19 cellular contexts compared by ENCODE assay signal in genomic region chr15:100186960-100187359, GRCh38.
DNase-seq lines count a peak whose midpoint lies in the region; ATAC-seq and TF ChIP-seq lines count a peak whose summit lies in the region.
"Had no signal": no experiment of that assay in that cellular context is flagged by ENCODE, and none has a peak within 500 bp of the region (broad histone marks: within the 10 kb centered on the region; RNA-seq: fewer than 3 reads in every experiment).

No MANE protein-coding gene starts in this region.

- no peak overlapping the region for H3K56ac ChIP-seq in H9 (ENCODE audit: insufficient read length, low read depth, low read length)

- no peak overlapping the region for H3K14ac ChIP-seq in H9 (ENCODE audit: insufficient read depth, low read length)

- intact Hi-C loops in sigmoid colon (cut with DNase I) = no loop called here

- no peak for TF ChIP-seq EP300 in sigmoid colon (IDR thresholded peaks at IDR 0.05)

- no peaks in the 10 kb centered on the region for H3K36me3 ChIP-seq in sigmoid colon

- no peak overlapping the region for H2BK15ac ChIP-seq in H9 (ENCODE audit: low read depth, low read length)

- no peak overlapping the region for H4K8ac ChIP-seq in H9 (replicated peaks; ENCODE audit: insufficient read length, low read depth, low read length)

- no peaks in the 10 kb centered on the region for H3K27me3 ChIP-seq in H9 (ENCODE audit: insufficient read depth, low read length)
- H3K27me3 ChIP-seq in sigmoid colon = no peaks in the 10 kb centered on the region

- no peaks in the 10 kb centered on the region; a peak in 1 of 5 replicates for H3K9me3 Mint-ChIP-seq in H9
- H3K9me3 Mint-ChIP-seq in immature natural killer cell = peaks cover 0 to 2% (median 0%) of the 10 kb centered on the region in 6 donors
- H3K9me3 Mint-ChIP-seq: CD4-positive, alpha-beta T cell; IgD-negative memory B cell had no signal

- no peaks in the 10 kb centered on the region for H3K79me2 ChIP-seq in H9 (ENCODE audit: insufficient read depth, low read length)

- no peak overlapping the region for H3K27ac Mint-ChIP-seq in H9
- no peak overlapping the region for H3K27ac Mint-ChIP-seq in immature natural killer cell
- H3K27ac Mint-ChIP-seq: CD4-positive, alpha-beta T cell had no signal

- H3K9me3 ChIP-seq in H9 (ENCODE audit: control insufficient read depth, low read depth, low read length) (no peaks in the 10 kb centered on the region), sigmoid colon (no peaks in the 10 kb centered on the region)

- no peaks in the 10 kb centered on the region for H3K23me2 ChIP-seq in H9 (ENCODE audit: insufficient read length, low read depth, low read length, poor library complexity, severe bottlenecking)

- H3K27me3 Mint-ChIP-seq in H9 (ENCODE audit: low read depth) = peaks cover 10% of the 10 kb centered on the region
- H3K27me3 Mint-ChIP-seq in immature natural killer cell (ENCODE audit: low read depth in 3 of 3) = peaks cover 4 to 16% (median 7%) of the 10 kb centered on the region in 3 donors
- H3K27me3 Mint-ChIP-seq: CD4-positive, alpha-beta T cell had no signal

- H3K9ac ChIP-seq in H9 (ENCODE audit: extremely low read depth, insufficient read length, low read length) = no peak overlapping the region
- H3K9ac ChIP-seq: GM23248 had no signal

- no peak overlapping the region for H3K4ac ChIP-seq in H9 (ENCODE audit: low read depth, low read length)

- no peak overlapping the region for H2BK120ac ChIP-seq in H9 (ENCODE audit: low read depth, low read length, poor library complexity, severe bottlenecking)

- H3K4me2 ChIP-seq in H9 (ENCODE audit: insufficient read depth, insufficient read length, low read length) = no peak overlapping the region
- H3K4me2 ChIP-seq: A549 had no signal

- H2AFZ ChIP-seq in H9 (ENCODE audit: low read length) = no peak overlapping the region
- H2AFZ ChIP-seq: GM23248 had no signal

- H3K4me1 Mint-ChIP-seq in H9 (peaks cover 14 to 16% of the 10 kb centered on the region in 2 experiments), immature natural killer cell (no peaks in the 10 kb centered on the region)
- H3K4me1 Mint-ChIP-seq: IgD-negative memory B cell had no signal

- H3K23ac ChIP-seq in H9 (ENCODE audit: insufficient read length, low read depth, low read length) = no peak overlapping the region

- no peak overlapping the region for H3T11ph ChIP-seq in H9 (ENCODE audit: low read length)

- H3K4me1 ChIP-seq in H9 (ENCODE audit: insufficient read depth, low read length) (peaks cover 6% of the 10 kb centered on the region; the same call in 1 of the 2 replicates), sigmoid colon (no peaks in the 10 kb centered on the region)
- H3K4me1 ChIP-seq: A549 had no signal

- DNase-seq in activated CD8-positive, alpha-beta memory T cell treated with anti-CD3 and anti-CD28 coated beads for 24 hours = peak; percentile 19
- DNase-seq in activated CD8-positive, alpha-beta memory T cell treated with anti-CD3 and anti-CD28 coated beads, Interleukin-2, amount 50 U/mL, for 48 hours = no peak
- DNase-seq in H9 (no peak), left lobe of liver (ENCODE audit: low spot score) (peak; percentile 21), sigmoid colon (peak; percentile 32), immature natural killer cell (no peak)
- DNase-seq in stimulated activated CD4-positive, alpha-beta T cell treated with anti-CD3 and anti-CD28 coated beads, Interleukin-2, amount 100 ng/mL, for 48 hours = no peak
- no peak for DNase-seq in activated CD4-positive, alpha-beta T cell treated with anti-CD3 and anti-CD28 coated beads for 48 hours
- DNase-seq: AML-193; Calu3; CD4-positive, alpha-beta T cell; DMS79 treated with DMSO at 0.1 percent for 48 hours; GM23248; HCEC 1CT had no signal

- H3K4me3 Mint-ChIP-seq in H9 (no peak overlapping the region), immature natural killer cell (no peak overlapping the region)
- H3K4me3 Mint-ChIP-seq: CD4-positive, alpha-beta T cell; IgD-negative memory B cell had no signal

- no peak overlapping the region for H3K4me3 ChIP-seq in sigmoid colon
- H3K4me3 ChIP-seq: A549, GM23248 had no signal

- H2BK5ac ChIP-seq in H9 (ENCODE audit: insufficient read length, low read length) = no peak overlapping the region

- no peak overlapping the region for H2BK20ac ChIP-seq in H9 (ENCODE audit: low read depth, low read length, poor library complexity, severe bottlenecking)

- ATAC-seq in left lobe of liver = no peak
- ATAC-seq: A549 had no signal

- H4K5ac ChIP-seq in H9 (ENCODE audit: insufficient read length, low read depth, low read length) = peak overlapping the region; percentile 19

- WGBS in H9 (ENCODE audit: extremely low coverage, insufficient read length, low lambda C conversion rate) = no CpG with 5 or more reads among the region's 6 CpGs
- 85% methylated on average over 6 of the region's 6 CpGs for WGBS in sigmoid colon, 2 donors

- TF ChIP-seq CTCF in H9 (conservative IDR thresholded peaks at IDR 0.05) = no peak
- TF ChIP-seq CTCF in sigmoid colon (IDR thresholded peaks at IDR 0.05) = no peak

- H4K91ac ChIP-seq in H9 (ENCODE audit: insufficient read length, low read depth, low read length) = no peak overlapping the region

- H2AK5ac ChIP-seq in H9 (ENCODE audit: insufficient read length, low read length) = no peak overlapping the region

- no peak overlapping the region for H3K18ac ChIP-seq in H9 (ENCODE audit: insufficient read length, low read depth, low read length)

- no peaks in the 10 kb centered on the region; a peak in 1 of 7 replicates for H3K36me3 Mint-ChIP-seq in H9 (ENCODE audit: insufficient read depth in 1 of 3, low read depth in 3 of 3)
- H3K36me3 Mint-ChIP-seq in immature natural killer cell = no peaks in the 10 kb centered on the region
- H3K36me3 Mint-ChIP-seq: IgD-negative memory B cell had no signal

- H2BK12ac ChIP-seq in H9 (ENCODE audit: insufficient read length, low read depth, low read length) = no peak overlapping the region

- no peak for TF ChIP-seq POLR2A in sigmoid colon (IDR thresholded peaks at IDR 0.05)

- no peak overlapping the region for H3K27ac ChIP-seq in H9 (ENCODE audit: insufficient read length, low read depth, low read length)
- H3K27ac ChIP-seq in sigmoid colon = no peak overlapping the region
- H3K27ac ChIP-seq: 22Rv1, A549, C4-2B, GM23248, HL-60 had no signal

- no peaks in the 10 kb centered on the region for H3K79me1 ChIP-seq in H9 (ENCODE audit: insufficient read depth, low read depth, low read length, poor library complexity, severe bottlenecking)

- H4K20me1 ChIP-seq in H9 (ENCODE audit: control insufficient read depth, insufficient read depth, insufficient read length) = no peaks in the 10 kb centered on the region

Comparison
In these comparisons a context has a peak if more than half of its experiments do, and no peak if none do; other contexts are left out.
1. DNase-seq: peak in activated CD8-positive, alpha-beta memory T cell treated with anti-CD3 and anti-CD28 coated beads for 24 hours (single experiment), left lobe of liver (single experiment) and sigmoid colon (single experiment); none in activated CD8-positive, alpha-beta memory T cell treated with anti-CD3 and anti-CD28 coated beads, Interleukin-2, amount 50 U/mL, for 48 hours (single experiment), H9 (single experiment), stimulated activated CD4-positive, alpha-beta T cell treated with anti-CD3 and anti-CD28 coated beads, Interleukin-2, amount 100 ng/mL, for 48 hours (0 of 2), immature natural killer cell (0 of 3) and activated CD4-positive, alpha-beta T cell treated with anti-CD3 and anti-CD28 coated beads for 48 hours (single experiment).